In the genomic region with DNA sequence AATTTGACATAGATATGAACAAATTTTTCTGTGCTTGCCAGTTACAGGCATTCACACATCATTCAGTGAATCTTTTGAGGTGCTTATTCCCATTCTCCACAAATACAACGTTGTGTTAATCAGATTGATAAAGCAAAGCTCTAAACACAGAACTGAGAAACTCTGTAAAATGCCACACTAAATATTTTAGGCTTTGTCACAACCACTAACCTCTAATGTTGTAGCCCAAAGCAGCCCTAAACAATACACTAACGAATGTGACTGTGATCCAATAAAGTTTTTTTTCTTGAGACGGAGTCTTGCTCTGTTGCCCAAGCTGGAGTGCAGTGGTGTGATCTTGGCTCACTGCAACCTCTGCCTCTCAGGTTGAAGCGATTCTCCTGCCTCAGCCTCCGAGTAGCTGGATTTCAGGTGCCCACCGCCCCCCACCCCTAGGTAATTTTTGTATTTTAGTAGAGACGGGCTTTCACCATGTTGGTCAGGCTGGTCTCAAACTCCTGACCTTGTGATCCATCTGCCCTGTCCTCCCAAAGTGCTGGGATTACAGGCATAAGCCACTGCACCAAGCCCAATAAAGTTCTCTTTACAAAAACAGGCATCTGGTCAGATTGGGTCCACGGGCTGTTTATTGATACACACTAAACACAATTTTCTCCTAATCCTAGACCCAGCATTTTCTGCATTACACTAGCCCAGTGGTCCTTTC, we compare ENCODE assay signal across 1 cellular context.
A peak's percentile ranks its signal among the peaks of the same experiment; 100 is the strongest.
TF ChIP-seq lines count a peak whose summit lies in the region.

No MANE protein-coding gene starts in this region.

TF ChIP-seq in K562, 482 proteins besides CTCF, POLR2A, EP300 and RAD21 (continued from another document):
- TF ChIP-seq, protein P1, sequence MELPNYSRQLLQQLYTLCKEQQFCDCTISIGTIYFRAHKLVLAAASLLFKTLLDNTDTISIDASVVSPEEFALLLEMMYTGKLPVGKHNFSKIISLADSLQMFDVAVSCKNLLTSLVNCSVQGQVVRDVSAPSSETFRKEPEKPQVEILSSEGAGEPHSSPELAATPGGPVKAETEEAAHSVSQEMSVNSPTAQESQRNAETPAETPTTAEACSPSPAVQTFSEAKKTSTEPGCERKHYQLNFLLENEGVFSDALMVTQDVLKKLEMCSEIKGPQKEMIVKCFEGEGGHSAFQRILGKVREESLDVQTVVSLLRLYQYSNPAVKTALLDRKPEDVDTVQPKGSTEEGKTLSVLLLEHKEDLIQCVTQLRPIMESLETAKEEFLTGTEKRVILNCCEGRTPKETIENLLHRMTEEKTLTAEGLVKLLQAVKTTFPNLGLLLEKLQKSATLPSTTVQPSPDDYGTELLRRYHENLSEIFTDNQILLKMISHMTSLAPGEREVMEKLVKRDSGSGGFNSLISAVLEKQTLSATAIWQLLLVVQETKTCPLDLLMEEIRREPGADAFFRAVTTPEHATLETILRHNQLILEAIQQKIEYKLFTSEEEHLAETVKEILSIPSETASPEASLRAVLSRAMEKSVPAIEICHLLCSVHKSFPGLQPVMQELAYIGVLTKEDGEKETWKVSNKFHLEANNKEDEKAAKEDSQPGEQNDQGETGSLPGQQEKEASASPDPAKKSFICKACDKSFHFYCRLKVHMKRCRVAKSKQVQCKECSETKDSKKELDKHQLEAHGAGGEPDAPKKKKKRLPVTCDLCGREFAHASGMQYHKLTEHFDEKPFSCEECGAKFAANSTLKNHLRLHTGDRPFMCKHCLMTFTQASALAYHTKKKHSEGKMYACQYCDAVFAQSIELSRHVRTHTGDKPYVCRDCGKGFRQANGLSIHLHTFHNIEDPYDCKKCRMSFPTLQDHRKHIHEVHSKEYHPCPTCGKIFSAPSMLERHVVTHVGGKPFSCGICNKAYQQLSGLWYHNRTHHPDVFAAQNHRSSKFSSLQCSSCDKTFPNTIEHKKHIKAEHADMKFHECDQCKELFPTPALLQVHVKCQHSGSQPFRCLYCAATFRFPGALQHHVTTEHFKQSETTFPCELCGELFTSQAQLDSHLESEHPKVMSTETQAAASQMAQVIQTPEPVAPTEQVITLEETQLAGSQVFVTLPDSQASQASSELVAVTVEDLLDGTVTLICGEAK (IDR thresholded peaks at IDR 0.05): peak; percentile 88
- TF ChIP-seq, protein P1 (CRISPR knock-in tag; IDR thresholded peaks at IDR 0.05): peak; percentile 69
- TF ChIP-seq ZFX (CRISPR knock-in tag; IDR thresholded peaks at IDR 0.05): no peak
- no peak for TF ChIP-seq ZNF232 (CRISPR knock-in tag; IDR thresholded peaks at IDR 0.05)
- TF ChIP-seq ZNF3 (CRISPR knock-in tag; IDR thresholded peaks at IDR 0.05): no peak
- TF ChIP-seq CXXC5 (CRISPR knock-in tag; IDR thresholded peaks at IDR 0.05): no peak
- TF ChIP-seq, protein P2, sequence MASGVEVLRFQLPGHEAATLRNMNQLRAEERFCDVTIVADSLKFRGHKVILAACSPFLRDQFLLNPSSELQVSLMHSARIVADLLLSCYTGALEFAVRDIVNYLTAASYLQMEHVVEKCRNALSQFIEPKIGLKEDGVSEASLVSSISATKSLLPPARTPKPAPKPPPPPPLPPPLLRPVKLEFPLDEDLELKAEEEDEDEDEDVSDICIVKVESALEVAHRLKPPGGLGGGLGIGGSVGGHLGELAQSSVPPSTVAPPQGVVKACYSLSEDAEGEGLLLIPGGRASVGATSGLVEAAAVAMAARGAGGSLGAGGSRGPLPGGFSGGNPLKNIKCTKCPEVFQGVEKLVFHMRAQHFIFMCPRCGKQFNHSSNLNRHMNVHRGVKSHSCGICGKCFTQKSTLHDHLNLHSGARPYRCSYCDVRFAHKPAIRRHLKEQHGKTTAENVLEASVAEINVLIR (CRISPR knock-in tag; IDR thresholded peaks at IDR 0.05): no peak
- peak; percentile 36 for TF ChIP-seq POLR2G (IDR thresholded peaks at IDR 0.05; ENCODE audit: low read depth, low read length)
- TF ChIP-seq NFATC3 (IDR thresholded peaks at IDR 0.05): no peak
- peak; percentile 13; the same call in 1 of the 2 replicates for TF ChIP-seq SUPT5H (IDR thresholded peaks at IDR 0.05)
- TF ChIP-seq ZKSCAN1 (IDR thresholded peaks at IDR 0.05; ENCODE audit: low read depth, low read length): no peak
- no peak for TF ChIP-seq XRCC3 (IDR thresholded peaks at IDR 0.05)
- no peak for TF ChIP-seq CCNT2 (IDR thresholded peaks at IDR 0.05; ENCODE audit: borderline replicate concordance, extremely low read depth, insufficient read length, low read depth, low read length)
- TF ChIP-seq GATAD2B (IDR thresholded peaks at IDR 0.05; ENCODE audit: borderline replicate concordance): no peak
- no peak for TF ChIP-seq ZNF282 (CRISPR knock-in tag; IDR thresholded peaks at IDR 0.05)
- no peak for TF ChIP-seq GATA2 (CRISPR knock-in tag; IDR thresholded peaks at IDR 0.05)
- TF ChIP-seq, protein P3, sequence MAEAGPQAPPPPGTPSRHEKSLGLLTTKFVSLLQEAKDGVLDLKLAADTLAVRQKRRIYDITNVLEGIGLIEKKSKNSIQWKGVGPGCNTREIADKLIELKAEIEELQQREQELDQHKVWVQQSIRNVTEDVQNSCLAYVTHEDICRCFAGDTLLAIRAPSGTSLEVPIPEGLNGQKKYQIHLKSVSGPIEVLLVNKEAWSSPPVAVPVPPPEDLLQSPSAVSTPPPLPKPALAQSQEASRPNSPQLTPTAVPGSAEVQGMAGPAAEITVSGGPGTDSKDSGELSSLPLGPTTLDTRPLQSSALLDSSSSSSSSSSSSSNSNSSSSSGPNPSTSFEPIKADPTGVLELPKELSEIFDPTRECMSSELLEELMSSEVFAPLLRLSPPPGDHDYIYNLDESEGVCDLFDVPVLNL (CRISPR knock-in tag; IDR thresholded peaks at IDR 0.05; ENCODE audit: low read depth): no peak
- TF ChIP-seq TBP (optimal IDR thresholded peaks at IDR 0.05; ENCODE audit: low read depth, low read length): no peak
- no peak for TF ChIP-seq SETDB1 (IDR thresholded peaks at IDR 0.05; ENCODE audit: low read length)
- TF ChIP-seq, protein P4, sequence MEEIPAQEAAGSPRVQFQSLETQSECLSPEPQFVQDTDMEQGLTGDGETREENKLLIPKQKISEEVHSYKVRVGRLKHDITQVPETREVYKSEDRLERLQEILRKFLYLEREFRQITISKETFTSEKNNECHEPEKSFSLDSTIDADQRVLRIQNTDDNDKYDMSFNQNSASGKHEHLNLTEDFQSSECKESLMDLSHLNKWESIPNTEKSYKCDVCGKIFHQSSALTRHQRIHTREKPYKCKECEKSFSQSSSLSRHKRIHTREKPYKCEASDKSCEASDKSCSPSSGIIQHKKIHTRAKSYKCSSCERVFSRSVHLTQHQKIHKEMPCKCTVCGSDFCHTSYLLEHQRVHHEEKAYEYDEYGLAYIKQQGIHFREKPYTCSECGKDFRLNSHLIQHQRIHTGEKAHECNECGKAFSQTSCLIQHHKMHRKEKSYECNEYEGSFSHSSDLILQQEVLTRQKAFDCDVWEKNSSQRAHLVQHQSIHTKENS (CRISPR knock-in tag; IDR thresholded peaks at IDR 0.05): no peak
- no peak for TF ChIP-seq MXI1 (IDR thresholded peaks at IDR 0.05; ENCODE audit: low read depth, low read length)
- no peak for TF ChIP-seq MCM3 (IDR thresholded peaks at IDR 0.05)
- peak; percentile 76 for TF ChIP-seq RBM22 (IDR thresholded peaks at IDR 0.05; ENCODE audit: low read depth, low read length, poor library complexity, severe bottlenecking)
- no peak for TF ChIP-seq KAT2B (IDR thresholded peaks at IDR 0.05; ENCODE audit: low read depth, low read length)
- TF ChIP-seq, protein P5, sequence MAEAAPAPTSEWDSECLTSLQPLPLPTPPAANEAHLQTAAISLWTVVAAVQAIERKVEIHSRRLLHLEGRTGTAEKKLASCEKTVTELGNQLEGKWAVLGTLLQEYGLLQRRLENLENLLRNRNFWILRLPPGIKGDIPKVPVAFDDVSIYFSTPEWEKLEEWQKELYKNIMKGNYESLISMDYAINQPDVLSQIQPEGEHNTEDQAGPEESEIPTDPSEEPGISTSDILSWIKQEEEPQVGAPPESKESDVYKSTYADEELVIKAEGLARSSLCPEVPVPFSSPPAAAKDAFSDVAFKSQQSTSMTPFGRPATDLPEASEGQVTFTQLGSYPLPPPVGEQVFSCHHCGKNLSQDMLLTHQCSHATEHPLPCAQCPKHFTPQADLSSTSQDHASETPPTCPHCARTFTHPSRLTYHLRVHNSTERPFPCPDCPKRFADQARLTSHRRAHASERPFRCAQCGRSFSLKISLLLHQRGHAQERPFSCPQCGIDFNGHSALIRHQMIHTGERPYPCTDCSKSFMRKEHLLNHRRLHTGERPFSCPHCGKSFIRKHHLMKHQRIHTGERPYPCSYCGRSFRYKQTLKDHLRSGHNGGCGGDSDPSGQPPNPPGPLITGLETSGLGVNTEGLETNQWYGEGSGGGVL (CRISPR knock-in tag; IDR thresholded peaks at IDR 0.05): no peak
- no peak for TF ChIP-seq ZNF785 (CRISPR knock-in tag; IDR thresholded peaks at IDR 0.05)
- TF ChIP-seq, protein P6, sequence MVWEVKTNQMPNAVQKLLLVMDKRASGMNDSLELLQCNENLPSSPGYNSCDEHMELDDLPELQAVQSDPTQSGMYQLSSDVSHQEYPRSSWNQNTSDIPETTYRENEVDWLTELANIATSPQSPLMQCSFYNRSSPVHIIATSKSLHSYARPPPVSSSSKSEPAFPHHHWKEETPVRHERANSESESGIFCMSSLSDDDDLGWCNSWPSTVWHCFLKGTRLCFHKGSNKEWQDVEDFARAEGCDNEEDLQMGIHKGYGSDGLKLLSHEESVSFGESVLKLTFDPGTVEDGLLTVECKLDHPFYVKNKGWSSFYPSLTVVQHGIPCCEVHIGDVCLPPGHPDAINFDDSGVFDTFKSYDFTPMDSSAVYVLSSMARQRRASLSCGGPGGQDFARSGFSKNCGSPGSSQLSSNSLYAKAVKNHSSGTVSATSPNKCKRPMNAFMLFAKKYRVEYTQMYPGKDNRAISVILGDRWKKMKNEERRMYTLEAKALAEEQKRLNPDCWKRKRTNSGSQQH (CRISPR knock-in tag; IDR thresholded peaks at IDR 0.05): peak; percentile 87; the same call in 1 of the 2 replicates
- TF ChIP-seq POLR2AphosphoS2 (IDR thresholded peaks at IDR 0.05; ENCODE audit: low read length): peak; percentile 28; the same call in 1 of the 2 replicates
- no peak for TF ChIP-seq TEAD1 (CRISPR knock-in tag; IDR thresholded peaks at IDR 0.05)
- TF ChIP-seq POLR2B (IDR thresholded peaks at IDR 0.05; ENCODE audit: low read depth, partially characterized antibody): peak; percentile 45
- TF ChIP-seq, protein P7, sequence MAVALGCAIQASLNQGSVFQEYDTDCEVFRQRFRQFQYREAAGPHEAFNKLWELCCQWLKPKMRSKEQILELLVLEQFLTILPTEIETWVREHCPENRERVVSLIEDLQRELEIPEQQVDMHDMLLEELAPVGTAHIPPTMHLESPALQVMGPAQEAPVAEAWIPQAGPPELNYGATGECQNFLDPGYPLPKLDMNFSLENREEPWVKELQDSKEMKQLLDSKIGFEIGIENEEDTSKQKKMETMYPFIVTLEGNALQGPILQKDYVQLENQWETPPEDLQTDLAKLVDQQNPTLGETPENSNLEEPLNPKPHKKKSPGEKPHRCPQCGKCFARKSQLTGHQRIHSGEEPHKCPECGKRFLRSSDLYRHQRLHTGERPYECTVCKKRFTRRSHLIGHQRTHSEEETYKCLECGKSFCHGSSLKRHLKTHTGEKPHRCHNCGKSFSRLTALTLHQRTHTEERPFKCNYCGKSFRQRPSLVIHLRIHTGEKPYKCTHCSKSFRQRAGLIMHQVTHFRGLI (CRISPR knock-in tag; IDR thresholded peaks at IDR 0.05): no peak
- TF ChIP-seq RBFOX2 (IDR thresholded peaks at IDR 0.05; ENCODE audit: low read depth, low read length): peak; percentile 45
